22 cellular contexts compared by ENCODE assay signal in the genomic region with DNA sequence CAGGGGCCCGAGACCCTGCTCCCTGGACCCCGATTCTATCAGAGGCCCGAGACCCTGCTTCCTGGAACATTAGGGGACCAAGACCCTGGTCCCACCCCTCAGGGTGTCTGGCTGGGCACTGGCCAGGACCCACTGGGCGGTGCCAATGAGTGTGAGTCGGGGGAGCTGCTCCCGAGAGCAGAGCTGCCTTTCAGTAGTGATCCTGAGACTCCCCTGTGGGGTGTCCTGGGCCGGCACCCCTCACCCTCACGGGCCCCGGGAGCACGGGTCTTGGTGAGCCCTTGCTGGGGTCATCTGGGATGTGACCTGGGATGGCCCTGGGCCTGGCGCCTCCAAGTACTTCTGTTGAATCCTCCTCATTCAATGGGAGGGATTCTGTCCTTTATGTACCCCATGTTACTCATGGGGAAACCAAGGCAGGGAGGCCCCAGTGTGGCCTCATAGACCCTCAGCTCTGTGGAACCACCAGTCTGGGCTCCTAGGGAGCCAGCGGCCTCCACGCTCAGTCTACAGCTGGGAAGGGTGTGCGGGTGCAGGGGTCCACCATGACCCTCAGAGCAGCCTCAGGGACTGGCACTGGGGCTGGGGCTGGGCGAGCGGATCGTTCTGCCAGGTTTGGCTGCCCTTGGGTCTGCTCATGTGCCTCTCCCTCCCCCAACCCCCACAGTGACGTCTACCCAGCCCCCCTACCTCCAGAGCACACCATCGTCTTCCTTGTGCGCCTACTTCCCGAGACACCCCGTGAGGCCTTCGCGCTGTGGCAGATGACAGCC. TPM values are rescaled to one million over a fixed set of nuclear protein-coding genes. Genes with fewer than 3 reads are reported as not detected.
DNase-seq lines count a peak whose midpoint lies in the region; TF ChIP-seq lines count a peak whose summit lies in the region.
"Had no signal": no experiment of that assay in that cellular context is flagged by ENCODE, and none has a peak within 500 bp of the region (broad histone marks: within the 10 kb centered on the region; RNA-seq: fewer than 3 reads in every experiment).

No MANE protein-coding gene starts in this region.

- H3K4me3 ChIP-seq in BE2C (ENCODE audit: low read depth, low read length) (no peak overlapping the region), ovary (no peak overlapping the region)
- H3K4me3 ChIP-seq: A549, BLaER1, HAP-1, PC-9 had no signal

- H3K27me3 ChIP-seq in BE2C (peaks cover 14% of the 10 kb centered on the region), ovary (no peaks in the 10 kb centered on the region)
- H3K27me3 ChIP-seq: BLaER1 had no signal

- no peak overlapping the region for H3K4me3 Mint-ChIP-seq in chondrocyte (ENCODE audit: unreplicated experiment)
- H3K4me3 Mint-ChIP-seq: CD4-positive, alpha-beta memory T cell had no signal

- 90 to 93% (median 92%) methylated on average over 23 to 24 of the region's 24 CpGs for WGBS in ovary, 3 donors

- H3K9me3 ChIP-seq in BE2C: no peaks in the 10 kb centered on the region
- H3K9me3 ChIP-seq in ovary: no peaks in the 10 kb centered on the region
- H3K9me3 ChIP-seq: A549, BLaER1, HAP-1 had no signal

- H3K36me3 ChIP-seq in BE2C (no peaks in the 10 kb centered on the region), ovary (no peaks in the 10 kb centered on the region)
- H3K36me3 ChIP-seq: BLaER1, HAP-1 had no signal

- no peaks in the 10 kb centered on the region for H3K4me1 Mint-ChIP-seq in chondrocyte (ENCODE audit: low read depth)
- H3K4me1 Mint-ChIP-seq: CD4-positive, alpha-beta memory T cell had no signal

- intact Hi-C loops in ovary (cut with DNase I): no loop called here

- peak; percentile 47 for DNase-seq in activated effector memory CD4-positive, alpha-beta T cell treated with anti-CD3 and anti-CD28 coated beads, Interleukin-2, amount 50 U/mL, for 16 hours
- DNase-seq in activated effector memory CD4-positive, alpha-beta T cell treated with Interleukin-2 at 50 U/mL for 16 hours: no peak
- peak; percentile 6 for DNase-seq in BE2C
- DNase-seq in chondrocyte (ENCODE audit: low spot score): peak; percentile 76
- peak in 4 of 5 donors; percentile 5 to 23 (median 14) for DNase-seq in ovary
- no peak for DNase-seq in NCI-H2107 (lab: John Stamatoyannopoulos, UW)
- no peak for DNase-seq in effector CD8-positive, alpha-beta T cell (lab: John Stamatoyannopoulos, UW)
- no peak for DNase-seq in NCI-H1092 treated with DMSO at 0.1 percent for 48 hours (lab: John Stamatoyannopoulos, UW)
- DNase-seq: CD4-positive, alpha-beta memory T cell; GF-D8; MV-4-11; NCI-H1417 treated with DMSO at 0.1 percent for 48 hours; NCI-H187 treated with DMSO at 0.1 percent for 48 hours; NCI-H524 treated with DMSO at 0.1 percent for 48 hours; PC-9 had no signal

- peaks cover 7% of the 10 kb centered on the region for H3K27me3 Mint-ChIP-seq in chondrocyte (ENCODE audit: low read depth)

- TF ChIP-seq CTCF in BE2C (IDR thresholded peaks at IDR 0.05; ENCODE audit: low read depth, low read length) (no peak), chondrocyte (IDR thresholded peaks at IDR 0.05) (no peak), ovary (IDR thresholded peaks at IDR 0.05) (no peak)

- no peaks in the 10 kb centered on the region for H3K36me3 Mint-ChIP-seq in chondrocyte (ENCODE audit: low read depth)
- H3K36me3 Mint-ChIP-seq: CD4-positive, alpha-beta memory T cell had no signal

- no peak overlapping the region for H3K27ac Mint-ChIP-seq in chondrocyte (ENCODE audit: unreplicated experiment)
- H3K27ac Mint-ChIP-seq: CD4-positive, alpha-beta memory T cell had no signal

- no peak for TF ChIP-seq EP300 in ovary (IDR thresholded peaks at IDR 0.05)

- no peaks in the 10 kb centered on the region for H3K4me1 ChIP-seq in BE2C
- no peaks in the 10 kb centered on the region for H3K4me1 ChIP-seq in ovary (ENCODE audit: insufficient read depth)
- H3K4me1 ChIP-seq: HAP-1 had no signal

- no peaks in the 10 kb centered on the region for H3K9me3 Mint-ChIP-seq in chondrocyte (ENCODE audit: low read depth)
- H3K9me3 Mint-ChIP-seq: CD4-positive, alpha-beta memory T cell had no signal

- TF ChIP-seq POLR2A in ovary (IDR thresholded peaks at IDR 0.05): no peak

- H3K27ac ChIP-seq in ovary: no peak overlapping the region
- H3K27ac ChIP-seq: A549, BLaER1, HL-60, KMS-11, PC-9, RWPE1 had no signal

RNA-seq across cellular contexts. Expression of a gene that starts 25.6 kb away (rescaled TPM):
- 0.25 TPM for polyA plus RNA-seq in BE2C (2012; ENCODE audit: insufficient read depth, insufficient read length, low read depth)
- total RNA-seq in chondrocyte: 0.21 TPM in 1 of 3 replicates, not detected in the others
- under 1 TPM in 3 of 7 donors, not detected in 4; 0.17 to 0.54 (median 0.33) TPM for total RNA-seq in ovary
- under 1 TPM in 1 of 2 donors, not detected in 1; 0.10 TPM for polyA plus RNA-seq in ovary
- total RNA-seq: HT1080, PC-9 had no signal
- polyA plus RNA-seq: CD4-positive, alpha-beta memory T cell had no signal

RNA-seq across cellular contexts. Expression of a gene that starts 42.6 kb away (rescaled TPM):
- polyA plus RNA-seq in BE2C (2012; ENCODE audit: insufficient read depth, insufficient read length, low read depth): not detected
- total RNA-seq in chondrocyte: not detected in 3 replicates
- total RNA-seq in ovary: 1 to 10 TPM in 3 of 7 donors, under 1 TPM in 3, not detected in 1; 0.15 to 2.9 (median 0.77) TPM
- under 1 TPM in 1 of 2 donors, not detected in 1; 0.06 TPM for polyA plus RNA-seq in ovary
- total RNA-seq: CD4-positive, alpha-beta memory T cell; HT1080; PC-9 had no signal
- polyA plus RNA-seq: CD4-positive, alpha-beta memory T cell had no signal

RNA-seq across cellular contexts. Expression of a gene that starts 46.0 kb away (rescaled TPM):
- polyA plus RNA-seq in BE2C (2012; ENCODE audit: insufficient read depth, insufficient read length, low read depth): 329 TPM
- 117 to 186 TPM (median 124 TPM) in 3 replicates for total RNA-seq in chondrocyte
- total RNA-seq in ovary: 10 to 100 TPM; 40.2 to 80.2 (median 74.8) TPM
- polyA plus RNA-seq in ovary: 10 to 100 TPM; 18.9 to 59.5 TPM

Comparison
In these comparisons a context has a peak if more than half of its experiments do, and no peak if none do; other contexts are left out.
1. DNase-seq: peak in activated effector memory CD4-positive, alpha-beta T cell treated with anti-CD3 and anti-CD28 coated beads, Interleukin-2, amount 50 U/mL, for 16 hours (single experiment), BE2C (single experiment), chondrocyte (single experiment) and ovary (4 of 5); none in activated effector memory CD4-positive, alpha-beta T cell treated with Interleukin-2 at 50 U/mL for 16 hours (single experiment), NCI-H2107 (single experiment), effector CD8-positive, alpha-beta T cell (single experiment) and NCI-H1092 treated with DMSO at 0.1 percent for 48 hours (single experiment).